ENCODE assay signal across 24 cellular contexts in genomic region chr3:40336511-40337135, GRCh38. TPM values are rescaled to one million over a fixed set of nuclear protein-coding genes. Genes with fewer than 3 reads are reported as not detected.
"Had no signal": no experiment of that assay in that cellular context is flagged by ENCODE, and none has a peak within 500 bp of the region (broad histone marks: within the 10 kb centered on the region; RNA-seq: fewer than 3 reads in every experiment).

No MANE protein-coding gene starts in this region.

- DNase-seq: activated CD4-positive, alpha-beta T cell treated with anti-CD3 and anti-CD28 coated beads for 1 hour; activated CD8-positive, alpha-beta memory T cell treated with anti-CD3 and anti-CD28 coated beads for 24 hours; anterior cingulate cortex; brain microvascular endothelial cell; colonic mucosa; endodermal cell; foreskin melanocyte; glutamatergic neuron; left lung; midbrain; right lobe of liver; small intestine; stimulated activated CD4-positive, alpha-beta T cell treated with anti-CD3 and anti-CD28 coated beads, Interleukin-4, amount 100 ng/mL, for 24 hours; T-helper 17 cell; thyroid gland; WERI-Rb-1 had no signal

- H3K4me3 Mint-ChIP-seq: central memory CD8-positive, alpha-beta T cell; endodermal cell; neural crest cell; stimulated activated memory B cell treated with anti-CD40 and anti-IgM and Interleukin-4, amounts not matched to agents 10 μg/mL and 1 μg/mL and 100 μg/mL, for 72 hours; T-helper 17 cell had no signal

- H3K27me3 ChIP-seq: brain microvascular endothelial cell, colonic mucosa, left lung, right lobe of liver, thyroid gland had no signal

- H3K9me3 ChIP-seq: colonic mucosa, left lung, right lobe of liver, thyroid gland had no signal

- H3K27ac Mint-ChIP-seq: endodermal cell; stimulated activated memory B cell treated with anti-CD40 and anti-IgM and Interleukin-4, amounts not matched to agents 10 μg/mL and 1 μg/mL and 100 μg/mL, for 72 hours; T-helper 17 cell had no signal

- H3K36me3 ChIP-seq: brain microvascular endothelial cell, colonic mucosa, left lung, right lobe of liver, thyroid gland, WERI-Rb-1 had no signal

- H3K4me1 Mint-ChIP-seq: central memory CD8-positive, alpha-beta T cell; neural crest cell; stimulated activated memory B cell treated with anti-CD40 and anti-IgM and Interleukin-4, amounts not matched to agents 10 μg/mL and 1 μg/mL and 100 μg/mL, for 72 hours had no signal

- ATAC-seq: left lung, right lobe of liver, T-helper 17 cell had no signal

- H3K9me3 Mint-ChIP-seq: central memory CD8-positive, alpha-beta T cell; endodermal cell; neural crest cell; stimulated activated memory B cell treated with anti-CD40 and anti-IgM and Interleukin-4, amounts not matched to agents 10 μg/mL and 1 μg/mL and 100 μg/mL, for 72 hours had no signal

- H3K27me3 Mint-ChIP-seq: central memory CD8-positive, alpha-beta T cell had no signal

- H3K4me3 ChIP-seq: colonic mucosa, left lung, right lobe of liver, thyroid gland had no signal

- H3K4me1 ChIP-seq: colonic mucosa, left lung, right lobe of liver, thyroid gland had no signal

- H3K27ac ChIP-seq: brain microvascular endothelial cell, colonic mucosa, left lung, right lobe of liver, thyroid gland, WERI-Rb-1 had no signal

- H3K36me3 Mint-ChIP-seq: stimulated activated memory B cell treated with anti-CD40 and anti-IgM and Interleukin-4, amounts not matched to agents 10 μg/mL and 1 μg/mL and 100 μg/mL, for 72 hours had no signal

RNA-seq across cellular contexts. Expression of gene ENTPD3, which starts 50.4 kb away (rescaled TPM):
- total RNA-seq: fibroblast of lung, lung microvascular endothelial cell, myocyte, neural crest cell, osteocyte, pulmonary artery endothelial cell, right lobe of liver, T-helper 17 cell had no signal
